ENCODE assay signal across 8 cellular contexts in the genomic region with DNA sequence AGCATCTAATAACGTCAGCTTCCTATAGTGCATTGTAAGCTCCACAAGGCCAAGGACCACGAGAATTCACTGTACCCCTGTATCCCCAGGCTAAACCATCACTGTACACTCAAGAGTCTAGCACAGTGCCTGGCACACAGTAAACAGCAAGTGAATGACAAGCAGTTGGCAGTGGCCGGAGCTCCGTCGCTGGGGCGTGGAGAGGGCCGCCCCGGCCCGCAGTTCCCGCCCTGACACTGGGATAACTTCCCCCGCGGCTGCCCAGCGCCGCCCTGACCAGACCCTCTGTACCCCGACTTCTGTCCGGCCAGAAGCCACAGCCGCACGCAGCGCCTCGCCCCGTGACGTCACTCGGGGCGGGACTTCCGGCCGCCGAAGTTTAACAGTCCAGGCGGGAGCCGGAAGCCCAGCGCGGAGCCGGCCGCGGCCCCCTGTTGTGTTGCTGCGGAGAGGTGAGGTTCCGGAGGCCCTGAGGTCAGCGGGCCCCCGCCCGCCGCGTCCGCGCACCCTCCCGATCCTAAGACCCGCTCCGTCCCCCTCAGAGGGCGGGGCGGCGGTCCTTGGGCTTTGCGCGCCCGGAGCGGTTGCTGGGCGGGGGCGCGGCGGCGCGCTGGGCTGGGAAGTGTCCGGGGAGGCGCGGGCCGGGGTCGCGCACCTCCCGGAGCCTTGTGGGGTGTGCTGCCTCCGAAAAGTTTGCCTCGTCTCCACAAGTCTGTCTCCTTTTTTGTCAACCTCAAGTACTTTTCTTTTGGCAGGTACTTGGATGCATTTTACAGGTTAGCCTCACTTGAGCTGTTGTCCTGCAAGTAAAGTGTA. TPM values are rescaled to one million over a fixed set of nuclear protein-coding genes. Genes with fewer than 3 reads are reported as not detected.
DNase-seq lines count a peak whose midpoint lies in the region; ATAC-seq, FAIRE-seq and TF ChIP-seq lines count a peak whose summit lies in the region.

A gene with protein sequence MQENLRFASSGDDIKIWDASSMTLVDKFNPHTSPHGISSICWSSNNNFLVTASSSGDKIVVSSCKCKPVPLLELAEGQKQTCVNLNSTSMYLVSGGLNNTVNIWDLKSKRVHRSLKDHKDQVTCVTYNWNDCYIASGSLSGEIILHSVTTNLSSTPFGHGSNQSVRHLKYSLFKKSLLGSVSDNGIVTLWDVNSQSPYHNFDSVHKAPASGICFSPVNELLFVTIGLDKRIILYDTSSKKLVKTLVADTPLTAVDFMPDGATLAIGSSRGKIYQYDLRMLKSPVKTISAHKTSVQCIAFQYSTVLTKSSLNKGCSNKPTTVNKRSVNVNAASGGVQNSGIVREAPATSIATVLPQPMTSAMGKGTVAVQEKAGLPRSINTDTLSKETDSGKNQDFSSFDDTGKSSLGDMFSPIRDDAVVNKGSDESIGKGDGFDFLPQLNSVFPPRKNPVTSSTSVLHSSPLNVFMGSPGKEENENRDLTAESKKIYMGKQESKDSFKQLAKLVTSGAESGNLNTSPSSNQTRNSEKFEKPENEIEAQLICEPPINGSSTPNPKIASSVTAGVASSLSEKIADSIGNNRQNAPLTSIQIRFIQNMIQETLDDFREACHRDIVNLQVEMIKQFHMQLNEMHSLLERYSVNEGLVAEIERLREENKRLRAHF (plus strand): TSS at position 409 of the 816 bp plus-strand sequence. CDS start 2,503 bp downstream, outside the sequence.

- peak within 1 kb of the TSS; percentile 67 to 82 for H3K27ac ChIP-seq in kidney (ENCODE audit: low read depth in 2 of 2, low read length in 2 of 2)

- no peaks in the 10 kb centered on the region for H3K9me3 ChIP-seq in kidney (ENCODE audit: control insufficient read depth in 1 of 2, low read length in 2 of 2)

- no peak for FAIRE-seq in kidney (lab: Jason Lieb, UNC)

- H3K36me3 ChIP-seq in kidney (ENCODE audit: control insufficient read depth in 1 of 2, insufficient read depth in 2 of 2, low read length in 2 of 2): no peaks in the 10 kb centered on the region

- TF ChIP-seq CTCF in AG09309 (IDR thresholded peaks at IDR 0.05; ENCODE audit: control insufficient read depth, insufficient read depth, low read depth, low read length, missing control alignments) (no peak), kidney (IDR thresholded peaks at IDR 0.05; ENCODE audit: borderline replicate concordance, extremely low read depth, insufficient read depth) (no peak)

- H3K9ac ChIP-seq in kidney (ENCODE audit: low read length in 2 of 2): peak within 1 kb of the TSS; percentile 74 to 93

- intact Hi-C loops in kidney (cut with DNase I): no loop called here

- H3K4me1 ChIP-seq in kidney (ENCODE audit: control insufficient read depth in 1 of 2, insufficient read depth in 1 of 2, low read depth in 1 of 2, low read length in 2 of 2): peaks cover 8 to 16% of the 10 kb centered on the region in 2 donors

- ATAC-seq in GM18873 (IDR thresholded peaks at IDR 0.05; ENCODE audit: low FRiP score, unreplicated experiment) (peak; percentile 81), HG03108 (IDR thresholded peaks at IDR 0.05; ENCODE audit: unreplicated experiment) (peak; percentile 94)

- DNase-seq in AG09309 (ENCODE audit: low read depth) (no peak), NCI-H2227 (lab: John Stamatoyannopoulos, UW; ENCODE audit: unreplicated experiment) (peak; percentile 88), cerebellum (ENCODE audit: low spot score) (peak; percentile 80), kidney (peak; percentile 96)
- peak; percentile 71 for DNase-seq in activated CD4-positive, alpha-beta T cell treated with anti-CD3 and anti-CD28 coated beads for 1 hour
- DNase-seq in stimulated activated CD4-positive, alpha-beta T cell treated with anti-CD3 and anti-CD28 coated beads, Interleukin-15, amount 100 ng/mL, for 1 hour (ENCODE audit: low read depth in 1 of 2, low spot score in 1 of 2): peak; percentile 69 to 72

- H3K4me3 ChIP-seq in AG09309 (ENCODE audit: control insufficient read depth, low read depth, low read length) (peak within 1 kb of the TSS; percentile 71), kidney (ENCODE audit: low read length in 2 of 2) (peak within 1 kb of the TSS; percentile 100)

RNA-seq across cellular contexts. Expression of the gene that starts here (rescaled TPM):
- total RNA-seq in cerebellum: 22.2 TPM
- 14.3 TPM for total RNA-seq in kidney
- polyA plus RNA-seq in kidney (ENCODE audit: insufficient read depth, low read depth, low replicate concordance): 4.2 TPM
